In genomic region chr6:133390168-133390567, GRCh38 we compare ENCODE assay signal across 8 cellular contexts.
"Had no signal": no experiment of that assay in that cellular context is flagged by ENCODE, and none has a peak within 500 bp of the region (broad histone marks: within the 10 kb centered on the region; RNA-seq: fewer than 3 reads in every experiment).

No MANE protein-coding gene starts in this region.

- H3K4me3 Mint-ChIP-seq: IgD-negative memory B cell had no signal

- H3K27me3 Mint-ChIP-seq: IgD-negative memory B cell had no signal

- H3K4me1 Mint-ChIP-seq: IgD-negative memory B cell had no signal

- H3K27ac ChIP-seq: HL-60, KMS-11 had no signal

- ATAC-seq: HepG2, K562 had no signal

- H3K9ac ChIP-seq: KMS-11 had no signal

- DNase-seq: IMR-90, KBM-7, KG1 had no signal

- H3K4me3 ChIP-seq: K562 had no signal

- H3K36me3 Mint-ChIP-seq: IgD-negative memory B cell had no signal

- H3K4me2 ChIP-seq: KMS-11 had no signal

- H3K27ac Mint-ChIP-seq: IgD-negative memory B cell had no signal
